ENCODE assay signal across 30 cellular contexts in genomic region chr6:42300185-42300584, GRCh38.
"Had no signal": no experiment of that assay in that cellular context is flagged by ENCODE, and none has a peak within 500 bp of the region (broad histone marks: within the 10 kb centered on the region; RNA-seq: fewer than 3 reads in every experiment).

No MANE protein-coding gene starts in this region.

- H3K9me3 Mint-ChIP-seq: activated CD8-positive, alpha-beta T cell treated with anti-CD3 and anti-CD28 coated beads for 36 hours; activated naive CD4-positive, alpha-beta T cell treated with anti-CD3 and anti-CD28 coated beads, Interleukin-2, amount 10 ng/mL, durations not matched to agents 7 days and 5 days; dendritic cell treated with granulocyte-macrophage colony-stimulating factor and Interleukin-4, amounts not matched to agents 40 ng/mL and 50 ng/mL, for 4 days; effector memory CD8-positive, alpha-beta T cell; WTC11 had no signal

- H3K27ac ChIP-seq: adrenal gland, body of pancreas, cardiac muscle cell, coronary artery, dorsolateral prefrontal cortex, esophagus muscularis mucosa, foreskin keratinocyte, gastrocnemius medialis, heart left ventricle, VCaP had no signal

- H3K4me3 Mint-ChIP-seq: activated CD8-positive, alpha-beta T cell treated with anti-CD3 and anti-CD28 coated beads for 36 hours; activated naive CD4-positive, alpha-beta T cell treated with anti-CD3 and anti-CD28 coated beads, Interleukin-2, amount 10 ng/mL, durations not matched to agents 7 days and 5 days; activated naive CD8-positive, alpha-beta T cell treated with anti-CD3 and anti-CD28 coated beads, Interleukin-2, amount 50 U/mL, for 24 hours; dendritic cell treated with granulocyte-macrophage colony-stimulating factor and Interleukin-4, amounts not matched to agents 40 ng/mL and 50 ng/mL, for 4 days; effector memory CD8-positive, alpha-beta T cell; WTC11 had no signal

- H3K36me3 ChIP-seq: cardiac muscle cell, gastrocnemius medialis had no signal

- H3K27me3 ChIP-seq: adrenal gland, body of pancreas, cardiac muscle cell, dorsolateral prefrontal cortex, esophagus muscularis mucosa, foreskin keratinocyte, gastrocnemius medialis, heart left ventricle had no signal

- H3K27me3 Mint-ChIP-seq: activated CD8-positive, alpha-beta T cell treated with anti-CD3 and anti-CD28 coated beads for 36 hours; activated naive CD4-positive, alpha-beta T cell treated with anti-CD3 and anti-CD28 coated beads, Interleukin-2, amount 10 ng/mL, durations not matched to agents 7 days and 5 days; activated naive CD8-positive, alpha-beta T cell treated with anti-CD3 and anti-CD28 coated beads, Interleukin-2, amount 50 U/mL, for 24 hours; dendritic cell treated with granulocyte-macrophage colony-stimulating factor and Interleukin-4, amounts not matched to agents 40 ng/mL and 50 ng/mL, for 4 days; effector memory CD8-positive, alpha-beta T cell had no signal

- H3K4me1 ChIP-seq: body of pancreas had no signal

- ATAC-seq: activated CD8-positive, alpha-beta T cell treated with anti-CD3 and anti-CD28 coated beads for 36 hours; activated naive CD4-positive, alpha-beta T cell treated with anti-CD3 and anti-CD28 coated beads, Interleukin-2, amount 50 U/mL, for 72 hours; activated naive CD8-positive, alpha-beta T cell treated with anti-CD3 and anti-CD28 coated beads, Interleukin-2, amount 50 U/mL, for 24 hours; body of pancreas; effector memory CD8-positive, alpha-beta T cell; gastrocnemius medialis; heart left ventricle; WTC11 had no signal

- H3K4me3 ChIP-seq: adrenal gland, body of pancreas, cardiac muscle cell, coronary artery, dorsolateral prefrontal cortex, esophagus muscularis mucosa, gastrocnemius medialis, heart left ventricle had no signal

- H3K27ac Mint-ChIP-seq: activated CD8-positive, alpha-beta T cell treated with anti-CD3 and anti-CD28 coated beads for 36 hours; activated naive CD4-positive, alpha-beta T cell treated with anti-CD3 and anti-CD28 coated beads, Interleukin-2, amount 10 ng/mL, durations not matched to agents 7 days and 5 days; activated naive CD8-positive, alpha-beta T cell treated with anti-CD3 and anti-CD28 coated beads, Interleukin-2, amount 50 U/mL, for 24 hours; dendritic cell treated with granulocyte-macrophage colony-stimulating factor and Interleukin-4, amounts not matched to agents 40 ng/mL and 50 ng/mL, for 4 days; WTC11 had no signal

- H3K9me3 ChIP-seq: adrenal gland, body of pancreas, esophagus muscularis mucosa, gastrocnemius medialis, heart left ventricle had no signal

- DNase-seq: activated CD4-positive, alpha-beta T cell treated with anti-CD3 and anti-CD28 coated beads for 48 hours; activated CD4-positive, alpha-beta T cell treated with anti-CD3 and anti-CD28 coated beads, Interleukin-2, amount 50 U/mL, for 1 hour; activated CD4-positive, alpha-beta T cell treated with anti-CD3 and anti-CD28 coated beads, Interleukin-2, amount 50 U/mL, for 48 hours; activated CD8-positive, alpha-beta T cell treated with anti-CD3 and anti-CD28 coated beads for 36 hours; activated gamma-delta T cell; activated naive CD4-positive, alpha-beta T cell; activated naive CD4-positive, alpha-beta T cell treated with anti-CD3 and anti-CD28 coated beads, Interleukin-2, amount 10 ng/mL, durations not matched to agents 7 days and 5 days; activated naive CD8-positive, alpha-beta T cell treated with anti-CD3 and anti-CD28 coated beads, Interleukin-2, amount 50 U/mL, for 24 hours; activated T-cell treated with anti-CD3 and anti-CD28 coated beads, Interleukin-2, amount 50 U/mL, for 48 hours; adrenal gland; amygdala; aorta; body of pancreas; central memory CD4-positive, alpha-beta T cell; dorsolateral prefrontal cortex; effector memory CD8-positive, alpha-beta T cell; erythroblast; gastrocnemius medialis; glutamatergic neuron; heart left ventricle; T-helper 1 cell; T-helper 2 cell had no signal
